Comparison of ENCODE assay signal across 16 cellular contexts in genomic region chr9:127794001-127794791, GRCh38. TPM values are rescaled to one million over a fixed set of nuclear protein-coding genes. Genes with fewer than 3 reads are reported as not detected.
DNase-seq lines count a peak whose midpoint lies in the region; ATAC-seq and TF ChIP-seq lines count a peak whose summit lies in the region.
"Had no signal": no experiment of that assay in that cellular context is flagged by ENCODE, and none has a peak within 500 bp of the region (broad histone marks: within the 10 kb centered on the region; RNA-seq: fewer than 3 reads in every experiment).

No MANE protein-coding gene starts in this region.

- 40 to 49% (median 44%) methylated on average over 14 of the region's 14 CpGs for WGBS in ovary, 3 donors

- H3K4me2 ChIP-seq in BLaER1: peak overlapping the region; percentile 92

- peak overlapping the region; percentile 88 for H3K9ac ChIP-seq in BLaER1
- H3K9ac ChIP-seq: GM23248 had no signal

- peaks cover 49% of the 10 kb centered on the region for H3K36me3 ChIP-seq in BLaER1
- peaks cover 58% of the 10 kb centered on the region for H3K36me3 ChIP-seq in KOPT-K1 (ENCODE audit: insufficient read depth, low read length)
- H3K36me3 ChIP-seq in ovary: no peaks in the 10 kb centered on the region

- H3K27me3 ChIP-seq in BLaER1 (no peaks in the 10 kb centered on the region), ovary (no peaks in the 10 kb centered on the region)
- H3K27me3 ChIP-seq: Peyer's patch, suprapubic skin had no signal

- TF ChIP-seq EP300 in ovary (IDR thresholded peaks at IDR 0.05): no peak

- no peaks in the 10 kb centered on the region for H3K9me3 ChIP-seq in BLaER1
- H3K9me3 ChIP-seq in KOPT-K1 (ENCODE audit: insufficient read depth, low read length, poor library complexity, severe bottlenecking): no peaks in the 10 kb centered on the region
- H3K9me3 ChIP-seq in ovary: no peaks in the 10 kb centered on the region
- H3K9me3 ChIP-seq: Peyer's patch, suprapubic skin had no signal

- DNase-seq in ovary: peak in 3 of 5 donors; percentile 23 to 46 (median 37)
- DNase-seq in RKO (ENCODE audit: low spot score): no peak
- DNase-seq in GDM1 (lab: John Stamatoyannopoulos, UW): no peak
- no peak for DNase-seq in amygdala (lab: John Stamatoyannopoulos, UW)
- DNase-seq: activated CD4-positive, alpha-beta T cell treated with anti-CD3 and anti-CD28 coated beads, Interleukin-2, amount 10 ng/mL, durations not matched to agents 24 days and 14 days; GM23248; KG1; NCI-H1436; stimulated activated CD4-positive, alpha-beta T cell treated with anti-CD3 and anti-CD28 coated beads, Interleukin-12 subunit alpha, Interleukin-12 subunit beta, amount 100 ng/mL, for 4 hours had no signal

- ATAC-seq in esophagus mucosa (peak; percentile 54), GM21423 (IDR thresholded peaks at IDR 0.05; ENCODE audit: unreplicated experiment) (no peak)

- TF ChIP-seq POLR2A in ovary (IDR thresholded peaks at IDR 0.05): no peak

- H3K4me1 ChIP-seq in BLaER1 (peaks cover 97% of the 10 kb centered on the region), ovary (ENCODE audit: insufficient read depth) (peaks cover 31% of the 10 kb centered on the region)

- peak overlapping the region; percentile 98 for H3K27ac ChIP-seq in BLaER1
- peak overlapping the region; percentile 25 for H3K27ac ChIP-seq in KOPT-K1 (ENCODE audit: low read depth, low read length, poor library complexity, severe bottlenecking)
- H3K27ac ChIP-seq in ovary: peak overlapping the region; percentile 72 to 73
- H3K27ac ChIP-seq: GM23248, suprapubic skin had no signal

- H3K4me3 ChIP-seq in BLaER1 (no peak overlapping the region), ovary (no peak overlapping the region)
- H3K4me3 ChIP-seq: GM23248, Peyer's patch, suprapubic skin had no signal

- H4K20me1 ChIP-seq in BLaER1: peaks cover 22% of the 10 kb centered on the region

- intact Hi-C loops in ovary (cut with DNase I): loop anchor here in 1 of 4 donors (5.0 to 10.0 kb wide), 2 partner anchors 71 to 128 kb away; no protein-coding TSS in a partner anchor

- no peak for TF ChIP-seq CTCF in ovary (IDR thresholded peaks at IDR 0.05)

RNA-seq across cellular contexts. Expression of gene CDK9, which starts 8.4 kb away (rescaled TPM):
- 38.3 TPM for total RNA-seq in esophagus mucosa
- 100 to 1,000 TPM in 6 of 7 donors, 10 to 100 TPM in 1; 88.7 to 209 (median 130) TPM for total RNA-seq in ovary
- polyA plus RNA-seq in ovary: 10 to 100 TPM; 71.7 to 98.9 TPM

RNA-seq across cellular contexts. Expression of gene FPGS, which starts 8.5 kb away (rescaled TPM):
- 28.3 TPM for total RNA-seq in esophagus mucosa
- total RNA-seq in ovary: 100 to 1,000 TPM; 111 to 209 (median 158) TPM
- polyA plus RNA-seq in ovary: 100 to 1,000 TPM in 1 of 2 donors, 10 to 100 TPM in 1; 18.9 to 108 TPM

RNA-seq across cellular contexts. Expression of gene SH2D3C, which starts 15.7 kb away (rescaled TPM):
- 1.9 TPM for total RNA-seq in esophagus mucosa
- 10 to 100 TPM in 2 of 7 donors, 1 to 10 TPM in 5; 2.8 to 17.0 (median 4.6) TPM for total RNA-seq in ovary
- 1 to 10 TPM; 1.9 to 9.2 TPM for polyA plus RNA-seq in ovary
- total RNA-seq: Daoy, GM23248 had no signal
- polyA plus RNA-seq: GM23248 had no signal

RNA-seq across cellular contexts. Expression of gene TOR2A, which starts 59.1 kb away (rescaled TPM):
- total RNA-seq in esophagus mucosa (9.5 TPM), ovary (10 to 100 TPM in 3 of 7 donors, 1 to 10 TPM in 4; 8.8 to 12.2 (median 9.9) TPM)
- polyA plus RNA-seq in ovary: 10 to 100 TPM in 1 of 2 donors, 1 to 10 TPM in 1; 2.8 to 12.6 TPM

Comparison
In these comparisons a context has a peak if more than half of its experiments do, and no peak if none do; other contexts are left out.
1. H3K27ac ChIP-seq: peak in every context shown above with its lines; median percentile 98 in BLaER1; 72 in ovary; 25 in KOPT-K1.
2. DNase-seq: peak in ovary (3 of 5); none in RKO (single experiment), GDM1 (single experiment) and amygdala (0 of 56).